Comparison of ENCODE assay signal across 8 cellular contexts in genomic region chr15:65286704-65287514, GRCh38. TPM values are rescaled to one million over a fixed set of nuclear protein-coding genes. Genes with fewer than 3 reads are reported as not detected.
DNase-seq lines count a peak whose midpoint lies in the region; ATAC-seq and TF ChIP-seq lines count a peak whose summit lies in the region.

PARP16 (minus strand) TSS chr15:65286883; CDS start chr15:65286426, 457 bp downstream.

- TF ChIP-seq EP300 in tibial nerve (IDR thresholded peaks at IDR 0.05): peak in 1 of 2 donors; percentile 79

- TF ChIP-seq CTCF in GM12874 (IDR thresholded peaks at IDR 0.05; ENCODE audit: insufficient read depth, low read depth, low read length): peak; percentile 25; the same call in 1 of the 2 replicates
- TF ChIP-seq CTCF in parathyroid adenoma (IDR thresholded peaks at IDR 0.05): peak; percentile 55
- TF ChIP-seq CTCF in tibial nerve (IDR thresholded peaks at IDR 0.05): peak; percentile 58 to 94 (median 77)

- peak within 1 kb of the TSS; percentile 67 to 84 for H3K27ac Mint-ChIP-seq in activated naive CD4-positive, alpha-beta T cell treated with anti-CD3 and anti-CD28 coated beads, Interleukin-2, amount 50 U/mL, for 72 hours

- H3K9me3 ChIP-seq in parathyroid adenoma (ENCODE audit: control insufficient read depth, low read length) (no peaks in the 10 kb centered on the region), tibial nerve (no peaks in the 10 kb centered on the region)

- peaks cover 5 to 6% of the 10 kb centered on the region in 2 donors for H3K36me3 Mint-ChIP-seq in activated naive CD4-positive, alpha-beta T cell treated with anti-CD3 and anti-CD28 coated beads, Interleukin-2, amount 50 U/mL, for 72 hours

- H3K27me3 ChIP-seq in parathyroid adenoma (ENCODE audit: control insufficient read depth, insufficient read depth, low read length) (no peaks in the 10 kb centered on the region), tibial nerve (no peaks in the 10 kb centered on the region)

- H3K36me3 ChIP-seq in parathyroid adenoma (ENCODE audit: control insufficient read depth, insufficient read depth, low read length) (no peaks in the 10 kb centered on the region), tibial nerve (peaks cover 0 to 5% (median 0%) of the 10 kb centered on the region in 3 donors)

- H3K9me3 Mint-ChIP-seq in activated naive CD4-positive, alpha-beta T cell treated with anti-CD3 and anti-CD28 coated beads, Interleukin-2, amount 50 U/mL, for 72 hours: no peaks in the 10 kb centered on the region

- peak; percentile 86 for DNase-seq in NCI-H1092 treated with DMSO at 0.1 percent for 48 hours (lab: John Stamatoyannopoulos, UW)
- DNase-seq in SKM-1 treated with dmso at 0.1 percent for 144 hours (lab: John Stamatoyannopoulos, UW; ENCODE audit: unreplicated experiment): peak; percentile 85
- DNase-seq in activated naive CD4-positive, alpha-beta T cell treated with anti-CD3 and anti-CD28 coated beads, Interleukin-2, amount 50 U/mL, for 72 hours (ENCODE audit: low spot score in 2 of 2): peak; percentile 92 to 93
- peak; percentile 95 for DNase-seq in Right ventricle myocardium inferior (ENCODE audit: missing footprints)
- peak; percentile 75 to 80 for DNase-seq in tibial nerve (ENCODE audit: low spot score in 2 of 2)

- H3K79me2 ChIP-seq in parathyroid adenoma: peaks cover 8% of the 10 kb centered on the region

- H2AFZ ChIP-seq in parathyroid adenoma: peak within 1 kb of the TSS; percentile 75

- peak within 1 kb of the TSS; percentile 85 for H3K4me2 ChIP-seq in parathyroid adenoma (ENCODE audit: low read length)

- TF ChIP-seq POLR2A in tibial nerve (IDR thresholded peaks at IDR 0.05): peak; percentile 76 to 90

- peak within 1 kb of the TSS; percentile 69 for H3K27ac ChIP-seq in parathyroid adenoma
- H3K27ac ChIP-seq in tibial nerve: peak within 1 kb of the TSS; percentile 82 to 95 (median 92)

- 2 to 6% methylated on average over 16 to 42 of the region's 62 CpGs for WGBS in tibial nerve, 2 donors

- H3K4me1 ChIP-seq in parathyroid adenoma (peaks cover 2% of the 10 kb centered on the region), tibial nerve (peaks cover 0 to 35% (median 12%) of the 10 kb centered on the region in 4 donors)

- H3K4me3 ChIP-seq in parathyroid adenoma (ENCODE audit: low read depth, low read length) (peak within 1 kb of the TSS; percentile 63), tibial nerve (peak within 1 kb of the TSS; percentile 63 to 98 (median 75))

- intact Hi-C loops in Right ventricle myocardium inferior (cut with DNase I): no loop called here

- H3K9ac ChIP-seq in parathyroid adenoma: peak within 1 kb of the TSS; percentile 19

- ATAC-seq in HG02642 (IDR thresholded peaks at IDR 0.05; ENCODE audit: poor library complexity, unreplicated experiment) (peak; percentile 90), Right ventricle myocardium inferior (peak; percentile 96)
- ATAC-seq in activated naive CD4-positive, alpha-beta T cell treated with anti-CD3 and anti-CD28 coated beads, Interleukin-2, amount 50 U/mL, for 72 hours: peak; percentile 94 to 98

RNA-seq across cellular contexts. Expression of gene PARP16, which starts in this region (rescaled TPM):
- 10 to 100 TPM; 12.1 to 24.7 TPM for total RNA-seq in activated naive CD4-positive, alpha-beta T cell treated with anti-CD3 and anti-CD28 coated beads, Interleukin-2, amount 50 U/mL, for 72 hours
- 4.9 TPM for total RNA-seq in Right ventricle myocardium inferior
- total RNA-seq in tibial nerve: 10 to 100 TPM in 3 of 4 donors, 1 to 10 TPM in 1; 5.9 to 15.5 (median 12.1) TPM

Comparison
In these comparisons a context has a peak if more than half of its experiments do, and no peak if none do; other contexts are left out.
1. Peak in every context shown above with its lines: DNase-seq, ATAC-seq, H3K4me3 ChIP-seq and H3K27ac ChIP-seq.
2. CTCF ChIP-seq: peak in every context shown above with its lines; median percentile 77 in tibial nerve; 55 in parathyroid adenoma; 25 in GM12874.